Comparison of ENCODE assay signal across 19 cellular contexts in genomic region chr7:36275735-36276284, GRCh38.
A peak's percentile ranks its signal among the peaks of the same experiment; 100 is the strongest.
DNase-seq lines count a peak whose midpoint lies in the region; ATAC-seq, FAIRE-seq and TF ChIP-seq lines count a peak whose summit lies in the region.
"Had no signal": no experiment of that assay in that cellular context is flagged by ENCODE, and none has a peak within 500 bp of the region (broad histone marks: within the 10 kb centered on the region; RNA-seq: fewer than 3 reads in every experiment).

No MANE protein-coding gene starts in this region.

- no peaks in the 10 kb centered on the region for H4K20me1 ChIP-seq in H1 (replicated peaks in 1 of 2; ENCODE audit: control insufficient read depth in 1 of 2, insufficient read depth in 2 of 2, low read length in 2 of 2)
- H4K20me1 ChIP-seq: BLaER1 had no signal

- H3K27me3 ChIP-seq in Panc1 (ENCODE audit: control insufficient read depth, insufficient read depth, low read length): no peaks in the 10 kb centered on the region
- H3K27me3 ChIP-seq in H1 (replicated peaks in 1 of 4; ENCODE audit: control insufficient read depth in 3 of 4, extremely low read depth in 1 of 4, insufficient read depth in 3 of 4, low read length in 3 of 4): no peaks in the 10 kb centered on the region
- H3K27me3 ChIP-seq: BLaER1, Peyer's patch had no signal

- no peak overlapping the region for H4K8ac ChIP-seq in H1 (ENCODE audit: extremely low read depth, insufficient read depth, low read length)

- H3K14ac ChIP-seq in H1 (ENCODE audit: insufficient read length): no peak overlapping the region

- H4K91ac ChIP-seq in H1 (replicated peaks; ENCODE audit: insufficient read length, low read length): no peak overlapping the region

- WGBS in A549 (ENCODE audit: missing lambda C conversion rate): 85% methylated on average over 8 of the region's 8 CpGs
- 87% methylated on average over 8 of the region's 8 CpGs; no CpG with 5 or more reads in 1 of the 2 experiments for WGBS in H1 (ENCODE audit: extremely low coverage in 1 of 2, insufficient coverage in 1 of 2, insufficient read length in 1 of 2, insufficient replicate concordance in 2 of 2, low coverage in 1 of 2, low lambda C conversion rate in 2 of 2, missing lambda C conversion rate in 1 of 2), 2 experiments

- H3K23ac ChIP-seq in H1 (ENCODE audit: insufficient read length): no peak overlapping the region

- no peaks in the 10 kb centered on the region for H3K36me3 Mint-ChIP-seq in progenitor cell of endocrine pancreas (ENCODE audit: insufficient read depth)
- H3K36me3 Mint-ChIP-seq: CD4-positive, alpha-beta memory T cell; IgD-negative memory B cell had no signal

- TF ChIP-seq CTCF in A549 (IDR thresholded peaks at IDR 0.05) (no peak), Panc1 (IDR thresholded peaks at IDR 0.05) (no peak), H1 (IDR thresholded peaks at IDR 0.05; ENCODE audit: control extremely low read depth in 1 of 3, insufficient read depth in 1 of 3, low read depth in 1 of 3, low read length in 3 of 3) (no peak), progenitor cell of endocrine pancreas (IDR thresholded peaks at IDR 0.05; ENCODE audit: unreplicated experiment) (no peak)

- no peak overlapping the region for H2BK120ac ChIP-seq in H1 (replicated peaks; ENCODE audit: low read depth, low read length)

- H3K4me1 ChIP-seq in A549: peaks cover 67% of the 10 kb centered on the region
- peaks cover 84% of the 10 kb centered on the region for H3K4me1 ChIP-seq in Panc1 (ENCODE audit: control insufficient read depth, insufficient read depth, low read length)
- peaks cover 21 to 46% (median 41%) of the 10 kb centered on the region in 4 experiments for H3K4me1 ChIP-seq in H1 (replicated peaks in 1 of 4; ENCODE audit: control insufficient read depth in 3 of 4, insufficient read depth in 4 of 4, low read length in 3 of 4)

- no peak overlapping the region for H4K5ac ChIP-seq in H1 (ENCODE audit: insufficient read length, low read depth, low read length)

- no peaks in the 10 kb centered on the region for H3K79me2 ChIP-seq in H1 (ENCODE audit: control insufficient read depth in 1 of 2, insufficient read depth in 2 of 2, low read length in 2 of 2)

- intact Hi-C loops in Panc1 (cut with micrococcal nuclease; ENCODE audit: unreplicated experiment): no loop called here

- TF ChIP-seq POLR2A in A549 (IDR thresholded peaks at IDR 0.05; ENCODE audit: low read length) (no peak), H1 (IDR thresholded peaks at IDR 0.05; ENCODE audit: control extremely low read depth in 1 of 2, low read depth in 2 of 2, low read length in 2 of 2) (no peak)

- POLR2A ChIA-PET in A549 (lab: Yijun Ruan, JAX) (no interaction called here), Panc1 (lab: Charles Lee) (interaction anchor here (0.5 kb wide), 1 partner anchor 27 kb away, joined by 9 read pairs; no protein-coding TSS in a partner anchor), H1 (lab: Charles Lee; ENCODE audit: partially characterized antibody) (no interaction called here)

- H3K9ac ChIP-seq in H1 (replicated peaks in 1 of 4; ENCODE audit: extremely low read depth in 1 of 4, low read depth in 3 of 4, low read length in 3 of 4): no peak overlapping the region
- H3K9ac ChIP-seq: BLaER1 had no signal

- no peaks in the 10 kb centered on the region for H3K23me2 ChIP-seq in H1 (ENCODE audit: low read depth, low read length)

- H3K27ac ChIP-seq in A549 (no peak overlapping the region; a peak in 1 of 6 replicates), Panc1 (ENCODE audit: low read length) (peak overlapping the region; percentile 99), H1 (ENCODE audit: low read depth, low read length) (no peak overlapping the region)
- H3K27ac ChIP-seq: BLaER1, Peyer's patch had no signal

- no peak overlapping the region for H2BK12ac ChIP-seq in H1 (ENCODE audit: low read depth, low read length)

- H3K27ac Mint-ChIP-seq in progenitor cell of endocrine pancreas: peak overlapping the region; percentile 29

- H2AFZ ChIP-seq in H1 (ENCODE audit: low read length): no peak overlapping the region

- H3K4me3 ChIP-seq in A549 (no peak overlapping the region), Panc1 (ENCODE audit: low read depth in 2 of 2, low read length in 2 of 2) (no peak overlapping the region), H1 (ENCODE audit: extremely low read depth in 1 of 4, insufficient read depth in 2 of 4, low read depth in 3 of 4, low read length in 4 of 4) (no peak overlapping the region)
- H3K4me3 ChIP-seq: BLaER1, HAP-1, Peyer's patch had no signal

- H2BK5ac ChIP-seq in H1 (ENCODE audit: low read depth, low read length): no peak overlapping the region

- TF ChIP-seq EP300 in A549 (IDR thresholded peaks at IDR 0.05) (no peak), H1 (IDR thresholded peaks at IDR 0.05; ENCODE audit: borderline replicate concordance in 1 of 2, low read depth in 2 of 2, low read length in 2 of 2) (no peak)

- H2BK15ac ChIP-seq in H1 (ENCODE audit: low read length): no peak overlapping the region

- DNase-seq in A549 (ENCODE audit: low read depth in 1 of 2, low spot score in 1 of 2) (no peak), Panc1 (ENCODE audit: low read depth, low spot score) (no peak), H1 (ENCODE audit: low read depth in 1 of 2, low spot score in 2 of 2) (no peak), progenitor cell of endocrine pancreas (ENCODE audit: low spot score, unreplicated experiment) (no peak), hypothalamus (lab: John Stamatoyannopoulos, UW) (no peak), GM19238 (ENCODE audit: insufficient read length, low spot score) (no peak)
- DNase-seq: CD4-positive, alpha-beta memory T cell; GF-D8; NCI-H1092 treated with DMSO at 0.1 percent for 48 hours; NCI-H2081; NCI-H2171 treated with DMSO at 0.1 percent for 48 hours; NCI-H446 treated with DMSO at 0.1 percent for 48 hours; Peyer's patch had no signal

- H3K18ac ChIP-seq in H1 (ENCODE audit: extremely low read depth, low read length): peak overlapping the region; percentile 24; the same call in 1 of the 2 replicates

- no TSS peak for BruUV-seq in Panc1 (replicated peaks; lab: Mats Ljungman, UMichigan)

- no peaks in the 10 kb centered on the region for H3K79me1 ChIP-seq in H1 (ENCODE audit: low read depth, low read length)

- CTCF ChIA-PET in A549 (lab: Yijun Ruan, JAX): interaction anchor here (1.1 to 13.7 kb wide), 4 partner anchors 11 to 43 kb away, joined by 3 to 105 read pairs (median 4); no protein-coding TSS in a partner anchor
- CTCF ChIA-PET in Panc1 (lab: Charles Lee): interaction anchor here (0.5 kb wide), 2 partner anchors 291 to 359 kb away, joined by 3 read pairs; no protein-coding TSS in a partner anchor
- CTCF ChIA-PET in H1 (lab: Charles Lee; ENCODE audit: partially characterized antibody): interaction anchor here (0.7 to 7.6 kb wide), 6 partner anchors 8 to 18 kb away, joined by 3 to 36 read pairs (median 6); no protein-coding TSS in a partner anchor

- H3K27me3 Mint-ChIP-seq in progenitor cell of endocrine pancreas: no peaks in the 10 kb centered on the region
- H3K27me3 Mint-ChIP-seq: CD4-positive, alpha-beta memory T cell had no signal

- no peak for ATAC-seq in A549
- no peak for ATAC-seq in Panc1
- no peak for ATAC-seq in GM21619 (IDR thresholded peaks at IDR 0.05; ENCODE audit: unreplicated experiment)
- ATAC-seq: Right ventricle myocardium inferior had no signal

- H3K9me3 ChIP-seq in A549: no peaks in the 10 kb centered on the region
- H3K9me3 ChIP-seq in Panc1 (ENCODE audit: control insufficient read depth, insufficient read depth, low read depth, low read length): no peaks in the 10 kb centered on the region
- H3K9me3 ChIP-seq in H1 (ENCODE audit: insufficient read depth in 2 of 2, low read depth in 1 of 2, low read length in 1 of 2): no peaks in the 10 kb centered on the region
- H3K9me3 ChIP-seq: BLaER1, HAP-1, Peyer's patch had no signal

- H3K36me3 ChIP-seq in Panc1 (ENCODE audit: control insufficient read depth, insufficient read depth, low read length) (no peaks in the 10 kb centered on the region), H1 (ENCODE audit: control insufficient read depth in 2 of 4, insufficient read depth in 4 of 4, low read length in 3 of 4) (no peaks in the 10 kb centered on the region)
- H3K36me3 ChIP-seq: BLaER1, HAP-1, Peyer's patch had no signal

- H3K4me1 Mint-ChIP-seq in progenitor cell of endocrine pancreas (ENCODE audit: low read depth): peaks cover 58% of the 10 kb centered on the region

- H3K4ac ChIP-seq in H1 (replicated peaks; ENCODE audit: insufficient read length, low read depth, low read length): no peak overlapping the region

- no peak overlapping the region for H2AK5ac ChIP-seq in H1 (ENCODE audit: low read depth, low read length)

- in situ Hi-C loops in Panc1 (cut with HindIII; ENCODE audit: low pct_unique_long_range_greater_than_20kb, low sequenced_read_pairs): no loop called here

- H3K9me3 Mint-ChIP-seq in progenitor cell of endocrine pancreas (ENCODE audit: low read depth): no peaks in the 10 kb centered on the region
- H3K9me3 Mint-ChIP-seq: CD4-positive, alpha-beta memory T cell; IgD-negative memory B cell had no signal

- TF ChIP-seq RAD21 in A549 (conservative IDR thresholded peaks at IDR 0.05 in 1 of 2, IDR thresholded peaks at IDR 0.05 in 1 of 2) (no peak), H1 (IDR thresholded peaks at IDR 0.05 in 1 of 2, conservative IDR thresholded peaks at IDR 0.05 in 1 of 2; ENCODE audit: low read depth in 2 of 2, low read length in 2 of 2) (no peak)

- no peak overlapping the region for H3K56ac ChIP-seq in H1 (replicated peaks; ENCODE audit: insufficient read length, low read depth, low read length)

- FAIRE-seq in A549 (lab: Jason Lieb, UNC) (no peak), H1 (lab: Jason Lieb, UNC) (no peak)
- FAIRE-seq: GM18507 had no signal

- H3K4me2 ChIP-seq in A549: no peak overlapping the region
- no peak overlapping the region for H3K4me2 ChIP-seq in H1 (ENCODE audit: insufficient read depth in 1 of 2, low read depth in 2 of 2, low read length in 2 of 2)
- H3K4me2 ChIP-seq: BLaER1 had no signal

- no peak overlapping the region for H3K4me3 Mint-ChIP-seq in progenitor cell of endocrine pancreas (ENCODE audit: low read depth)
- H3K4me3 Mint-ChIP-seq: CD4-positive, alpha-beta memory T cell; IgD-negative memory B cell had no signal

- peak overlapping the region; percentile 75; the same call in 1 of the 2 replicates for H2BK20ac ChIP-seq in H1 (ENCODE audit: low read length)

TF ChIP-seq in A549, 52 proteins besides CTCF, POLR2A, EP300 and RAD21 (continues in another document):
- no peak for TF ChIP-seq FOXS1 (CRISPR knock-in tag; IDR thresholded peaks at IDR 0.05)

TF ChIP-seq in H1, 55 proteins besides CTCF, POLR2A, EP300 and RAD21:
- TF ChIP-seq SAP30 (IDR thresholded peaks at IDR 0.05; ENCODE audit: insufficient read depth, insufficient replicate concordance, low read length) (no peak), ZNF274 (IDR thresholded peaks at IDR 0.05; ENCODE audit: borderline replicate concordance, extremely low read depth, low read length) (no peak), SRF (IDR thresholded peaks at IDR 0.05; ENCODE audit: low read depth, low read length) (no peak), NANOG (IDR thresholded peaks at IDR 0.05; ENCODE audit: insufficient read depth, low read depth, low read length, poor library complexity, severe bottlenecking) (no peak), ASH2L (IDR thresholded peaks at IDR 0.05; ENCODE audit: low read length) (no peak)
